ENCODE assay signal across 8 cellular contexts in the genomic region with DNA sequence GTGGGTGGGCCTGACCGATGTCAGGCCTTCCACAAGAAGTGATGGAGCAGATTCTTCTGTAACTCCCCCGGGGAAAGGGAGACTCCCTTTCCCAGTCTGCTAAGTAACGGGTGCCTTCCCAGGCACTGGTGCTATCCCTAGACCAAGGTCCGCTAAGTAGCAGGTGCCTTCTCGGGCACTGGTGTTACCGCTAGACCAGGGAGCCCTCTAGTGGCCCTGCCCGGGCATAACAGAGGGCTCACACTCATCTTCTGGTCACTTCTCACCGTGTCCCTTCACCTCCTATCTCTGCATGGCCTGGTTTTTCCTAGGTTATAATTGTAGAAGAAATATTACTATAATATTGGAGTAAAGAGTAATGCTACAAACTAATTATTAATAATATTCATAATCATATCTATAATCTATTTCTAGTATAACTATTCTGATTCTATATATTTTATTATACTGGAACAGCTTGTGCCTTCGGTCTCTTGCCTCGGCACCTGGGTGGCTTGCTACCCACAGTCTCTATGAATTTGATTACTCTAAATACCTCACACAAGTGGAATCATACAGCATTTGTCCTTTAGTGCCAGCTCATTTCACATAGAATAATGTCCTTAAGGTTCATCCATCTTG.
DNase-seq lines count a peak whose midpoint lies in the region; ATAC-seq and TF ChIP-seq lines count a peak whose summit lies in the region.

No MANE protein-coding gene starts in this region.

- no peaks in the 10 kb centered on the region for H3K4me1 ChIP-seq in adrenal gland (replicated peaks in 1 of 2)

- CTCF ChIA-PET in Calu3 (lab: Charles Lee), result interaction anchor here (0.6 kb wide), 1 partner anchor 16 kb away, joined by 9 read pairs; no protein-coding TSS in a partner anchor

- H3K27ac ChIP-seq in adrenal gland, result no peak overlapping the region

- no peak overlapping the region for H3K4me3 Mint-ChIP-seq in Calu3 (ENCODE audit: low read depth, unreplicated experiment)

- DNase-seq in Calu3 (peak; percentile 69), NCI-H510A treated with DMSO at 0.1 percent for 48 hours (lab: John Stamatoyannopoulos, UW) (peak; percentile 68), adrenal gland (peak; percentile 42 to 88 (median 67)), iPS DF 4.7 (ENCODE audit: extremely low read depth, low spot score) (peak; percentile 49), smooth muscle cell of the brain vasculature (ENCODE audit: low read depth, low spot score) (peak; percentile 1), DMS79 treated with DMSO at 0.1 percent for 48 hours (lab: John Stamatoyannopoulos, UW) (no peak)

- peak; percentile 65 for TF ChIP-seq CTCF in Calu3 (IDR thresholded peaks at IDR 0.05; ENCODE audit: unreplicated experiment)
- peak; percentile 52 to 82 (median 73) for TF ChIP-seq CTCF in adrenal gland (IDR thresholded peaks at IDR 0.05)

- no peaks in the 10 kb centered on the region for H3K4me1 Mint-ChIP-seq in Calu3 (ENCODE audit: low read depth, unreplicated experiment)

- BruUV-seq in Calu3 (replicated peaks; lab: Mats Ljungman, UMichigan), result no TSS peak

- TF ChIP-seq POLR2A in adrenal gland (IDR thresholded peaks at IDR 0.05), result no peak

- no peaks in the 10 kb centered on the region for H3K27me3 Mint-ChIP-seq in Calu3 (ENCODE audit: unreplicated experiment)

- ATAC-seq in GM18868 (IDR thresholded peaks at IDR 0.05; ENCODE audit: unreplicated experiment), result peak; percentile 78
- ATAC-seq in HG03064 (IDR thresholded peaks at IDR 0.05; ENCODE audit: low read depth, unreplicated experiment), result peak; percentile 56

- intact Hi-C loops in Calu3 (cut with micrococcal nuclease; ENCODE audit: unreplicated experiment), result no loop called here
- intact Hi-C loops in adrenal gland (cut with DNase I), result loop anchor here in 1 of 2 donors (5.0 kb wide), 1 partner anchor 1832 kb away; no protein-coding TSS in a partner anchor

- no peaks in the 10 kb centered on the region for H3K27me3 ChIP-seq in adrenal gland

- H3K9me3 ChIP-seq in adrenal gland (replicated peaks in 1 of 3), result no peaks in the 10 kb centered on the region

- H3K27ac Mint-ChIP-seq in Calu3 (ENCODE audit: unreplicated experiment), result no peak overlapping the region

- H3K36me3 ChIP-seq in adrenal gland (replicated peaks in 1 of 2), result no peaks in the 10 kb centered on the region

- H3K9me3 Mint-ChIP-seq in Calu3 (ENCODE audit: low read depth, unreplicated experiment), result no peaks in the 10 kb centered on the region

- no peak overlapping the region for H3K4me3 ChIP-seq in adrenal gland

- H3K36me3 Mint-ChIP-seq in Calu3 (ENCODE audit: insufficient read depth, unreplicated experiment), result no peaks in the 10 kb centered on the region

- 29 to 35% (median 32%) methylated on average over 10 of the region's 10 CpGs for WGBS in adrenal gland, 4 donors
